In genomic region chr2:101231253-101231652, GRCh38 we compare ENCODE assay signal across 23 cellular contexts.
"Had no signal": no experiment of that assay in that cellular context is flagged by ENCODE, and none has a peak within 500 bp of the region (broad histone marks: within the 10 kb centered on the region; RNA-seq: fewer than 3 reads in every experiment).

No MANE protein-coding gene starts in this region.

- DNase-seq: activated CD4-positive, alpha-beta T cell treated with anti-CD3 and anti-CD28 coated beads, Interleukin-2, amount 10 ng/mL, durations not matched to agents 7 days and 5 days; activated CD4-positive, CD25-positive, alpha-beta regulatory T cell treated with anti-CD3 and anti-CD28 coated beads, Interleukin-2, amount 50 U/mL, for 72 hours; activated CD8-positive, alpha-beta T cell treated with anti-CD3 and anti-CD28 coated beads, Interleukin-2, amount 10 ng/mL, durations not matched to agents 7 days and 5 days; activated gamma-delta T cell; aorta; effector memory CD8-positive, alpha-beta T cell; left lung; naive thymus-derived CD4-positive, alpha-beta T cell; posterior cingulate gyrus; spleen; stimulated activated CD4-positive, alpha-beta T cell treated with anti-CD3 and anti-CD28 coated beads, Interleukin-4, amount 100 ng/mL, for 1 hour; stimulated activated naive CD4-positive, alpha-beta T cell; T-cell; testis; WERI-Rb-1 had no signal

- H3K4me3 ChIP-seq: left lung, lung, neural progenitor cell, spleen, testis had no signal

- H3K27ac ChIP-seq: left lung, neural progenitor cell, spleen, testis, WERI-Rb-1 had no signal

- ATAC-seq: activated CD8-positive, alpha-beta T cell treated with anti-CD3 and anti-CD28 coated beads, Interleukin-2, amount 10 ng/mL, durations not matched to agents 7 days and 5 days; effector memory CD8-positive, alpha-beta T cell; esophagus mucosa; left lung; naive thymus-derived CD4-positive, alpha-beta T cell; T-cell had no signal

- H3K9me3 ChIP-seq: testis had no signal

- FAIRE-seq: colon, endothelial cell of umbilical vein, frontal cortex, islet of Langerhans, TTC549 had no signal

- H2AFZ ChIP-seq: neural progenitor cell had no signal

- H3K9ac ChIP-seq: neural progenitor cell had no signal

- H3K27me3 ChIP-seq: left lung, neural progenitor cell, testis had no signal

- H3K36me3 ChIP-seq: left lung, neural progenitor cell, spleen, WERI-Rb-1 had no signal

- H3K4me1 ChIP-seq: left lung, neural progenitor cell, spleen, testis had no signal

- H3K4me2 ChIP-seq: neural progenitor cell had no signal
